In genomic region chr14:88667555-88668273, GRCh38 we compare ENCODE assay signal across 8 cellular contexts.
DNase-seq lines count a peak whose midpoint lies in the region; ATAC-seq and TF ChIP-seq lines count a peak whose summit lies in the region.

No MANE protein-coding gene starts in this region.

- peaks cover 0 to 14% (median 1%) of the 10 kb centered on the region in 4 donors for H3K4me1 Mint-ChIP-seq in naive thymus-derived CD8-positive, alpha-beta T cell

- WGBS in suprapubic skin, result 37% methylated on average over 4 of the region's 4 CpGs

- no peak for TF ChIP-seq POLR2A in erythroblast (IDR thresholded peaks at IDR 0.05; ENCODE audit: low read length)
- no peak for TF ChIP-seq POLR2A in suprapubic skin (IDR thresholded peaks at IDR 0.05)

- no peaks in the 10 kb centered on the region for H3K27me3 Mint-ChIP-seq in naive thymus-derived CD8-positive, alpha-beta T cell

- peak; percentile 49 for DNase-seq in DMS53 treated with DMSO at 0.1 percent for 48 hours (lab: John Stamatoyannopoulos, UW; ENCODE audit: unreplicated experiment)
- DNase-seq in HS-27A (ENCODE audit: low read depth), result peak; percentile 40
- peak; percentile 88 for DNase-seq in NCI-H82 (lab: John Stamatoyannopoulos, UW)
- DNase-seq in activated CD8-positive, alpha-beta memory T cell treated with anti-CD3 and anti-CD28 coated beads, Interleukin-2, amount 50 U/mL, for 1 hour (ENCODE audit: extremely low read depth), result peak; percentile 16
- DNase-seq in erythroblast (lab: John Stamatoyannopoulos, UW), result peak; percentile 66 to 73
- DNase-seq in naive thymus-derived CD8-positive, alpha-beta T cell, result peak in 9 of 10 donors; percentile 12 to 70 (median 50)
- DNase-seq in suprapubic skin (ENCODE audit: low spot score in 2 of 2), result no peak

- H3K27ac Mint-ChIP-seq in naive thymus-derived CD8-positive, alpha-beta T cell, result peak overlapping the region in 3 of 10 donors; percentile 32 to 76 (median 43)

- ATAC-seq in GM21515 (IDR thresholded peaks at IDR 0.05; ENCODE audit: unreplicated experiment), result peak; percentile 78
- ATAC-seq in naive thymus-derived CD8-positive, alpha-beta T cell, result peak; percentile 63 to 77

- peaks cover 6% of the 10 kb centered on the region for H3K4me1 ChIP-seq in suprapubic skin

- no peak overlapping the region for H3K4me3 ChIP-seq in suprapubic skin

- no peak overlapping the region for H3K4me3 Mint-ChIP-seq in naive thymus-derived CD8-positive, alpha-beta T cell

- no peaks in the 10 kb centered on the region for H3K27me3 ChIP-seq in suprapubic skin

- POLR2A ChIA-PET in naive thymus-derived CD8-positive, alpha-beta T cell (lab: Charles Lee), result no interaction called here

- H3K27ac ChIP-seq in suprapubic skin, result no peak overlapping the region

- H3K9me3 Mint-ChIP-seq in naive thymus-derived CD8-positive, alpha-beta T cell, result peaks cover 0 to 17% (median 10%) of the 10 kb centered on the region in 9 donors

- no peaks in the 10 kb centered on the region for H3K36me3 ChIP-seq in suprapubic skin

- no peak for TF ChIP-seq EP300 in suprapubic skin (IDR thresholded peaks at IDR 0.05)

- H3K9me3 ChIP-seq in suprapubic skin, result no peaks in the 10 kb centered on the region

- TF ChIP-seq CTCF in suprapubic skin (IDR thresholded peaks at IDR 0.05), result peak; percentile 33 to 79

- H3K36me3 Mint-ChIP-seq in naive thymus-derived CD8-positive, alpha-beta T cell, result peaks cover 9 to 14% (median 12%) of the 10 kb centered on the region in 3 donors

Comparison
In these comparisons a context has a peak if more than half of its experiments do, and no peak if none do; other contexts are left out.
1. DNase-seq: peak in DMS53 treated with DMSO at 0.1 percent for 48 hours (single experiment), HS-27A (single experiment), NCI-H82 (single experiment), activated CD8-positive, alpha-beta memory T cell treated with anti-CD3 and anti-CD28 coated beads, Interleukin-2, amount 50 U/mL, for 1 hour (single experiment), erythroblast (2 of 2) and naive thymus-derived CD8-positive, alpha-beta T cell (9 of 10); none in suprapubic skin (0 of 2).